8 cellular contexts compared by ENCODE assay signal in genomic region chr22:40345271-40345670, GRCh38. TPM values are rescaled to one million over a fixed set of nuclear protein-coding genes. Genes with fewer than 3 reads are reported as not detected.
A peak's percentile ranks its signal among the peaks of the same experiment; 100 is the strongest.
DNase-seq lines count a peak whose midpoint lies in the region; ATAC-seq and TF ChIP-seq lines count a peak whose summit lies in the region.

No MANE protein-coding gene starts in this region.

- DNase-seq in activated naive CD4-positive, alpha-beta T cell treated with anti-CD3 and anti-CD28 coated beads for 36 hours, result peak; percentile 60
- DNase-seq in left lung, result no peak
- DNase-seq in vagina (ENCODE audit: extremely low spot score in 2 of 2), result no peak
- DNase-seq in head of caudate nucleus, result no peak
- no peak for DNase-seq in hippocampal formation (lab: John Stamatoyannopoulos, UW)

- H3K27ac ChIP-seq in C4-2B (peak overlapping the region; percentile 85), KOPT-K1 (ENCODE audit: low read depth, low read length, poor library complexity, severe bottlenecking) (peak overlapping the region; percentile 89), left lung (peak overlapping the region in 1 of 2 donors; percentile 92), vagina (peak overlapping the region; percentile 86)

- peaks cover 21% of the 10 kb centered on the region for H3K36me3 ChIP-seq in KOPT-K1 (ENCODE audit: insufficient read depth, low read length)
- H3K36me3 ChIP-seq in left lung, result peaks cover 0 to 17% of the 10 kb centered on the region in 2 donors
- H3K36me3 ChIP-seq in vagina, result peaks cover 0 to 7% of the 10 kb centered on the region in 2 donors

- CTCF ChIA-PET in activated naive CD4-positive, alpha-beta T cell treated with anti-CD3 and anti-CD28 coated beads for 36 hours (lab: Charles Lee), result interaction anchor here (1.0 to 1.8 kb wide), 3 partner anchors 19 to 149 kb away, joined by 4 to 8 read pairs (median 4); no protein-coding TSS in a partner anchor

- TF ChIP-seq CTCF in C4-2B (conservative IDR thresholded peaks at IDR 0.05), result no peak
- no peak for TF ChIP-seq CTCF in left lung (IDR thresholded peaks at IDR 0.05)
- no peak for TF ChIP-seq CTCF in vagina (IDR thresholded peaks at IDR 0.05)

- H3K4me1 Mint-ChIP-seq in activated naive CD4-positive, alpha-beta T cell treated with anti-CD3 and anti-CD28 coated beads for 36 hours (ENCODE audit: low read depth), result peaks cover 46% of the 10 kb centered on the region

- no peaks in the 10 kb centered on the region for H3K27me3 ChIP-seq in left lung
- H3K27me3 ChIP-seq in vagina, result no peaks in the 10 kb centered on the region

- no peak for TF ChIP-seq POLR2A in vagina (IDR thresholded peaks at IDR 0.05)

- H3K9me3 Mint-ChIP-seq in activated naive CD4-positive, alpha-beta T cell treated with anti-CD3 and anti-CD28 coated beads for 36 hours, result no peaks in the 10 kb centered on the region

- H3K27ac Mint-ChIP-seq in activated naive CD4-positive, alpha-beta T cell treated with anti-CD3 and anti-CD28 coated beads for 36 hours, result peak overlapping the region; percentile 96

- H3K4me3 Mint-ChIP-seq in activated naive CD4-positive, alpha-beta T cell treated with anti-CD3 and anti-CD28 coated beads for 36 hours, result peak overlapping the region; percentile 94

- H3K4me3 ChIP-seq in left lung, result peak overlapping the region; percentile 67 to 91
- H3K4me3 ChIP-seq in vagina, result peak overlapping the region; percentile 58 to 68

- H3K4me1 ChIP-seq in left lung (peaks cover 10 to 28% of the 10 kb centered on the region in 2 donors), vagina (peaks cover 26% of the 10 kb centered on the region)

- no peak for ATAC-seq in left lung
- no peak for ATAC-seq in GM18867 (IDR thresholded peaks at IDR 0.05; ENCODE audit: unreplicated experiment)

- no peaks in the 10 kb centered on the region for H3K9me3 ChIP-seq in KOPT-K1 (ENCODE audit: insufficient read depth, low read length, poor library complexity, severe bottlenecking)
- no peaks in the 10 kb centered on the region for H3K9me3 ChIP-seq in left lung
- no peaks in the 10 kb centered on the region for H3K9me3 ChIP-seq in vagina

- H3K36me3 Mint-ChIP-seq in activated naive CD4-positive, alpha-beta T cell treated with anti-CD3 and anti-CD28 coated beads for 36 hours (ENCODE audit: low read depth), result peaks cover 25% of the 10 kb centered on the region

- intact Hi-C loops in activated naive CD4-positive, alpha-beta T cell treated with anti-CD3 and anti-CD28 coated beads for 36 hours (cut with micrococcal nuclease), result loop anchor here (5.0 kb wide), 3 partner anchors 253 to 813 kb away; partner anchors contain the start of gene RPS19BP1
- intact Hi-C loops in left lung (cut with DNase I) (loop anchor here in 1 of 2 donors (5.0 kb wide), 1 partner anchor 303 kb away; no protein-coding TSS in a partner anchor), vagina (cut with DNase I) (loop anchor here (5.0 to 10.0 kb wide), 2 partner anchors 303 to 810 kb away; partner anchors contain the start of gene RPS19BP1), head of caudate nucleus (cut with DNase I) (loop anchor here (5.0 to 10.0 kb wide), 3 partner anchors 168 to 813 kb away; partner anchors contain the start of genes RPS19BP1 and TNRC6B)

- H3K27me3 Mint-ChIP-seq in activated naive CD4-positive, alpha-beta T cell treated with anti-CD3 and anti-CD28 coated beads for 36 hours (ENCODE audit: low read depth), result no peaks in the 10 kb centered on the region

RNA-seq across cellular contexts. Expression of gene ADSL, which starts 1.0 kb away (rescaled TPM):
- 100 to 1,000 TPM; 125 to 129 TPM for total RNA-seq in activated naive CD4-positive, alpha-beta T cell treated with anti-CD3 and anti-CD28 coated beads for 36 hours
- total RNA-seq in left lung, result 10 to 100 TPM; 40.4 to 53.1 TPM
- total RNA-seq in vagina, result 41.0 TPM

RNA-seq across cellular contexts. Expression of gene SGSM3, which starts 25.1 kb away (rescaled TPM):
- total RNA-seq in activated naive CD4-positive, alpha-beta T cell treated with anti-CD3 and anti-CD28 coated beads for 36 hours, result 10 to 100 TPM; 65.7 to 66.4 TPM
- total RNA-seq in left lung, result 10 to 100 TPM; 66.9 to 76.7 TPM
- 75.6 TPM for total RNA-seq in vagina
